In the genomic region with DNA sequence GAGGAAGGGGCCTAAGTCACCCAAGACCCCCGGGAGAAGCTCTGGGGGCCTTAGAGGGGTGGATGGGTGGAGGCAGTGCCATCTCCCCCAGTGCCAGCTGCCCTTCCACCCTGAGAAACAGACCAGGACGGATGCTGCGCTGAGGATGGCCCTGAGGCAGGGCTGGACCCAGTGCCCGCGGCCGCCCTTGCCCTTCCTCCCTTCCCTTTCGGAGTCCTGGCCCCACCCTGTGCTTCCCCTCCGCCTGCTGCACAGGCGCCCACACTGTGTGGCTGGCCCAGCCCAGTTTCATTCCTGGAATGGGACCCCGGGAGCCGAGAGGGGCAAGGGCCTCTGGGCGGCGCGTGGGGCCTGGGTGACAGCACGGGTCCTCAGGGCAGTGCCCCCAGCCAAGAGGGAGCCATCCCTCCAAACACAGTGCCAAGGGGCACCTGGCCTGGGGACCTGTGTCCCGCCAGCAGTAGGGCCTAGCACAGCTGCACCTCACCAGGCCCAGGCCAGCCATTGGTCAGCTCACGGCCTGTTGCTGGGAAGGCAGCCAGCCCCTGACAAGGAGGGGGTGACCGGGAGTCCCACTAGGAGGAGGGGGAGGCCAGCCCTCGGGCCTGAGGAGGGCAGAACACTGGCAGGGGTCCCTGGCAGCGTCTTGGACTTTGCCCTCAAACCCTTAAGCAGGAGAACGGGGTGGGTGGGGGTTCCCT, we compare ENCODE assay signal across 10 cellular contexts. TPM values are rescaled to one million over a fixed set of nuclear protein-coding genes. Genes with fewer than 3 reads are reported as not detected.
DNase-seq lines count a peak whose midpoint lies in the region; ATAC-seq and TF ChIP-seq lines count a peak whose summit lies in the region.
"Had no signal": no experiment of that assay in that cellular context is flagged by ENCODE, and none has a peak within 500 bp of the region (broad histone marks: within the 10 kb centered on the region; RNA-seq: fewer than 3 reads in every experiment).

No MANE protein-coding gene starts in this region.

- peak overlapping the region; percentile 97 for H2BK120ac ChIP-seq in neuronal stem cell (ENCODE audit: low read depth, low read length)

- peak overlapping the region; percentile 99 for H3K27ac ChIP-seq in ascending aorta
- no peak overlapping the region for H3K27ac ChIP-seq in neuronal stem cell (replicated peaks; ENCODE audit: low read length)
- peak overlapping the region; percentile 88 to 99 (median 98) for H3K27ac ChIP-seq in tibial nerve

- H3K4me2 ChIP-seq in neuronal stem cell (ENCODE audit: insufficient read depth, low read length, poor library complexity, severe bottlenecking), result no peak overlapping the region

- H2AFZ ChIP-seq in neuronal stem cell (ENCODE audit: low read length), result peak overlapping the region; percentile 71

- H3K36me3 ChIP-seq in ascending aorta (no peaks in the 10 kb centered on the region), neuronal stem cell (replicated peaks in 1 of 2; ENCODE audit: control insufficient read depth in 2 of 2, insufficient read depth in 2 of 2, low read length in 2 of 2) (no peaks in the 10 kb centered on the region), tibial nerve (no peaks in the 10 kb centered on the region)

- H3K4me3 ChIP-seq in ascending aorta (peak overlapping the region; percentile 51 to 54), neuronal stem cell (ENCODE audit: low read length in 2 of 2) (no peak overlapping the region), tibial nerve (peak overlapping the region in 1 of 4 donors; percentile 0)

- peak overlapping the region; percentile 30 for H4K8ac ChIP-seq in neuronal stem cell (ENCODE audit: low read depth, low read length)

- H2BK15ac ChIP-seq in neuronal stem cell (ENCODE audit: low read length), result peak overlapping the region; percentile 93

- no peaks in the 10 kb centered on the region for H3K27me3 ChIP-seq in ascending aorta
- H3K27me3 ChIP-seq in neuronal stem cell (ENCODE audit: control insufficient read depth in 3 of 3, insufficient read depth in 3 of 3, low read depth in 1 of 3, low read length in 3 of 3), result no peaks in the 10 kb centered on the region
- H3K27me3 ChIP-seq in tibial nerve, result no peaks in the 10 kb centered on the region

- peak overlapping the region; percentile 96 for H2BK5ac ChIP-seq in neuronal stem cell (ENCODE audit: low read length)

- TF ChIP-seq POLR2A in tibial nerve (IDR thresholded peaks at IDR 0.05), result no peak

- peak overlapping the region; percentile 70 for H3K23ac ChIP-seq in neuronal stem cell (ENCODE audit: low read depth, low read length, poor library complexity)

- DNase-seq in ascending aorta (ENCODE audit: low spot score in 2 of 2) (peak in 1 of 2 donors; percentile 72), left cardiac atrium (no peak), neuronal stem cell (ENCODE audit: low spot score) (no peak), tibial nerve (ENCODE audit: low spot score in 2 of 2) (no peak), NCI-H526 (lab: John Stamatoyannopoulos, UW) (no peak), NCI-H446 (lab: John Stamatoyannopoulos, UW) (no peak)
- DNase-seq: activated CD4-positive, alpha-beta T cell treated with anti-CD3 and anti-CD28 coated beads, Interleukin-2, amount 10 ng/mL, durations not matched to agents 24 days and 14 days; Calu3 had no signal

- ATAC-seq in left cardiac atrium, result peak; percentile 18 to 28
- ATAC-seq in GM21619 (IDR thresholded peaks at IDR 0.05; ENCODE audit: unreplicated experiment), result no peak
- no peak for ATAC-seq in GM21576 (IDR thresholded peaks at IDR 0.05; ENCODE audit: unreplicated experiment)

- H2BK12ac ChIP-seq in neuronal stem cell (ENCODE audit: low read length), result peak overlapping the region; percentile 99

- no peak for TF ChIP-seq EP300 in tibial nerve (IDR thresholded peaks at IDR 0.05)

- H3K4me1 ChIP-seq in ascending aorta (peaks cover 23 to 49% of the 10 kb centered on the region in 2 donors), neuronal stem cell (ENCODE audit: control insufficient read depth in 2 of 2, insufficient read depth in 1 of 2, low read depth in 1 of 2, low read length in 2 of 2) (peaks cover 19 to 31% of the 10 kb centered on the region in 2 donors), tibial nerve (peaks cover 0 to 49% (median 36%) of the 10 kb centered on the region in 4 donors)

- WGBS in neuronal stem cell (ENCODE audit: extremely low coverage in 2 of 2, insufficient read length in 2 of 2, insufficient replicate concordance in 1 of 2), 2 donors, result no CpG with 5 or more reads among the region's 21 CpGs
- 22 to 26% methylated on average over 5 to 17 of the region's 21 CpGs for WGBS in tibial nerve, 2 donors

- peak overlapping the region; percentile 81 for H3K4ac ChIP-seq in neuronal stem cell (ENCODE audit: low read length)

- H3K14ac ChIP-seq in neuronal stem cell (ENCODE audit: low read length), result peak overlapping the region; percentile 32

- no peaks in the 10 kb centered on the region for H3K79me1 ChIP-seq in neuronal stem cell (ENCODE audit: low read depth, low read length)

- H3K9me3 ChIP-seq in ascending aorta, result no peaks in the 10 kb centered on the region
- peaks cover 1 to 6% of the 10 kb centered on the region in 2 donors for H3K9me3 ChIP-seq in neuronal stem cell (replicated peaks in 1 of 2; ENCODE audit: control insufficient read depth in 2 of 2, insufficient read depth in 1 of 2, low read depth in 1 of 2, low read length in 2 of 2)
- no peaks in the 10 kb centered on the region for H3K9me3 ChIP-seq in tibial nerve

- peak overlapping the region; percentile 86 for H3K18ac ChIP-seq in neuronal stem cell (ENCODE audit: low read length)

- peak overlapping the region; percentile 82 for H3K9ac ChIP-seq in neuronal stem cell (ENCODE audit: low read depth, low read length, poor library complexity)

- peak overlapping the region; percentile 84 for H2AK5ac ChIP-seq in neuronal stem cell (ENCODE audit: low read depth, low read length)

- TF ChIP-seq CTCF in ascending aorta (IDR thresholded peaks at IDR 0.05) (no peak), tibial nerve (IDR thresholded peaks at IDR 0.05) (no peak)

- intact Hi-C loops in ascending aorta (cut with DNase I) (no loop called here), left cardiac atrium (cut with DNase I) (no loop called here)

- H4K91ac ChIP-seq in neuronal stem cell (ENCODE audit: low read depth, low read length, poor library complexity), result peak overlapping the region; percentile 56

RNA-seq across cellular contexts. Expression of a gene that starts 13.4 kb away (rescaled TPM):
- total RNA-seq in ascending aorta (139 TPM), left cardiac atrium (10 to 100 TPM; 47.1 to 66.9 TPM), tibial nerve (100 to 1,000 TPM in 1 of 4 donors, 10 to 100 TPM in 3; 62.8 to 100 (median 72.2) TPM)
- 37.5 TPM for polyA plus RNA-seq in neuronal stem cell (2013, experiment 1 of 2)
- polyA plus RNA-seq in neuronal stem cell (2013, experiment 2 of 2), result 41.3 TPM

RNA-seq across cellular contexts. Expression of a gene that starts 20.1 kb away (rescaled TPM):
- total RNA-seq in ascending aorta (38.3 TPM), left cardiac atrium (10 to 100 TPM; 35.4 to 41.4 TPM), tibial nerve (10 to 100 TPM; 32.8 to 60.9 (median 47.3) TPM)
- polyA plus RNA-seq in neuronal stem cell (2013, experiment 1 of 2), result 108 TPM
- polyA plus RNA-seq in neuronal stem cell (2013, experiment 2 of 2), result 108 TPM

Comparison
In these comparisons a context has a peak if more than half of its experiments do, and no peak if none do; other contexts are left out.
1. H3K4me3 ChIP-seq: peak in ascending aorta (2 of 2); none in neuronal stem cell (0 of 2).
2. ATAC-seq: peak in left cardiac atrium (2 of 2); none in GM21619 (single experiment) and GM21576 (single experiment).